ENCODE assay signal across 39 cellular contexts in the genomic region with DNA sequence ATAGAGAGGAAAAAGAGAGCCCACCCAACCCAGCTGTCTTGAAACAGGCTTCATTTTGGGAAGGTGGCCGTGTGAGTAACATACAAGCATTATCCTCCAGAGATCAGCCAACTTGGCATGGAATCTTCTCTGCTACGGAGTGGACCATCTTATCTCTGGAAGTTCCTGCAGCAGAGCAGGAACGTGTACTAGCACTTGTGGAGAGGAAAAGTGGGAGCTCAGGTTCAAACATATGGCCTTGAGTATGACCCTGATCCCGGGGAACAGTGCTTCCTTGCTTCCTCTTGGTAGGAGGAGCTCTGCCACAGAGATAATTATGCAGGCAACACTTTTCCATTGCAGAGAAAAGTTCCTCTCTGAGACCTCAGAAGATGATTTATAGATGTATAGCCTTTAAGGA.
"Had no signal": no experiment of that assay in that cellular context is flagged by ENCODE, and none has a peak within 500 bp of the region (broad histone marks: within the 10 kb centered on the region; RNA-seq: fewer than 3 reads in every experiment).

No MANE protein-coding gene starts in this region.

- H3K4me3 Mint-ChIP-seq: activated naive CD4-positive, alpha-beta T cell treated with anti-CD3 and anti-CD28 coated beads for 36 hours; activated naive CD4-positive, alpha-beta T cell treated with anti-CD3 and anti-CD28 coated beads, Interleukin-2, amount 50 U/mL, for 24 hours; activated naive CD8-positive, alpha-beta T cell; activated naive CD8-positive, alpha-beta T cell treated with anti-CD3 and anti-CD28 coated beads for 36 hours; activated naive CD8-positive, alpha-beta T cell treated with anti-CD3 and anti-CD28 coated beads, Interleukin-2, amount 10 ng/mL, durations not matched to agents 7 days and 5 days; activated naive CD8-positive, alpha-beta T cell treated with anti-CD3 and anti-CD28 coated beads, Interleukin-2, amount 50 U/mL, for 24 hours; activated T-cell treated with anti-CD3 and anti-CD28 coated beads, Interleukin-2, amount 50 U/mL, for 24 hours; activated T-cell treated with anti-CD3 and anti-CD28 coated beads, Interleukin-2, amount 50 U/mL, for 4 hours; activated T-cell treated with anti-CD3 and anti-CD28 coated beads, Interleukin-2, amount 50 U/mL, for 72 hours; activated T-helper 1 cell treated with anti-CD3 and anti-CD28 coated beads, Interleukin-12 subunit alpha, Interleukin-12 subunit beta, Interleukin-2, Interleukin-4 antibody, amounts not matched to agents 30 ng/mL and 10 ng/mL and 1 ng/mL, durations not matched to agents 14 hours and 24 hours and 36 hours; activated T-helper 17 cell treated with anti-CD3 and anti-CD28 coated beads, Interleukin-2, amount 50 U/mL, for 72 hours; brain; central memory CD8-positive, alpha-beta T cell had no signal

- H3K36me3 ChIP-seq: adrenal gland, ascending aorta, brain microvascular endothelial cell, breast epithelium, cardiac muscle cell had no signal

- H3K27ac Mint-ChIP-seq: activated naive CD4-positive, alpha-beta T cell treated with anti-CD3 and anti-CD28 coated beads for 36 hours; activated naive CD4-positive, alpha-beta T cell treated with anti-CD3 and anti-CD28 coated beads, Interleukin-2, amount 50 U/mL, for 24 hours; activated naive CD4-positive, alpha-beta T cell treated with anti-CD3 and anti-CD28 coated beads, Interleukin-2, amount 50 U/mL, for 72 hours; activated naive CD8-positive, alpha-beta T cell; activated naive CD8-positive, alpha-beta T cell treated with anti-CD3 and anti-CD28 coated beads for 36 hours; activated naive CD8-positive, alpha-beta T cell treated with anti-CD3 and anti-CD28 coated beads, Interleukin-2, amount 10 ng/mL, durations not matched to agents 7 days and 5 days; activated naive CD8-positive, alpha-beta T cell treated with anti-CD3 and anti-CD28 coated beads, Interleukin-2, amount 50 U/mL, for 24 hours; activated T-cell treated with anti-CD3 and anti-CD28 coated beads, Interleukin-2, amount 50 U/mL, for 24 hours; activated T-cell treated with anti-CD3 and anti-CD28 coated beads, Interleukin-2, amount 50 U/mL, for 72 hours; activated T-helper 1 cell treated with anti-CD3 and anti-CD28 coated beads, Interleukin-12 subunit alpha, Interleukin-12 subunit beta, Interleukin-2, Interleukin-4 antibody, amounts not matched to agents 30 ng/mL and 10 ng/mL and 1 ng/mL, durations not matched to agents 14 hours and 24 hours and 36 hours; activated T-helper 17 cell treated with anti-CD3 and anti-CD28 coated beads, Interleukin-2, amount 50 U/mL, for 72 hours; activated T-helper 2 cell treated with anti-CD3 and anti-CD28 coated beads, Interferon-gamma antibody, Interleukin-2, Interleukin-4, amounts not matched to agents 10 μg/mL and 5 μg/mL and 100 μg/mL, durations not matched to agents 14 hours and 24 hours and 36 hours; brain had no signal

- H3K27me3 ChIP-seq: adrenal gland, ascending aorta, body of pancreas, brain microvascular endothelial cell, breast epithelium, cardiac muscle cell had no signal

- H3K9me3 Mint-ChIP-seq: activated naive CD4-positive, alpha-beta T cell treated with anti-CD3 and anti-CD28 coated beads for 36 hours; activated naive CD4-positive, alpha-beta T cell treated with anti-CD3 and anti-CD28 coated beads, Interleukin-2, amount 50 U/mL, for 72 hours; activated T-cell treated with anti-CD3 and anti-CD28 coated beads, Interleukin-2, amount 50 U/mL, for 24 hours; activated T-cell treated with anti-CD3 and anti-CD28 coated beads, Interleukin-2, amount 50 U/mL, for 4 hours; activated T-cell treated with anti-CD3 and anti-CD28 coated beads, Interleukin-2, amount 50 U/mL, for 72 hours; activated T-helper 17 cell treated with anti-CD3 and anti-CD28 coated beads, Interleukin-2, amount 50 U/mL, for 72 hours; activated T-helper 2 cell treated with anti-CD3 and anti-CD28 coated beads, Interferon-gamma antibody, Interleukin-2, Interleukin-4, amounts not matched to agents 10 μg/mL and 5 μg/mL and 100 μg/mL, durations not matched to agents 14 hours and 24 hours and 36 hours had no signal

- H3K27me3 Mint-ChIP-seq: activated naive CD8-positive, alpha-beta T cell; activated naive CD8-positive, alpha-beta T cell treated with anti-CD3 and anti-CD28 coated beads for 36 hours; activated naive CD8-positive, alpha-beta T cell treated with anti-CD3 and anti-CD28 coated beads, Interleukin-2, amount 10 ng/mL, durations not matched to agents 7 days and 5 days; activated naive CD8-positive, alpha-beta T cell treated with anti-CD3 and anti-CD28 coated beads, Interleukin-2, amount 50 U/mL, for 24 hours; brain; central memory CD8-positive, alpha-beta T cell had no signal

- H3K36me3 Mint-ChIP-seq: activated naive CD4-positive, alpha-beta T cell treated with anti-CD3 and anti-CD28 coated beads, Interleukin-2, amount 50 U/mL, for 24 hours; activated naive CD4-positive, alpha-beta T cell treated with anti-CD3 and anti-CD28 coated beads, Interleukin-2, amount 50 U/mL, for 72 hours; activated naive CD8-positive, alpha-beta T cell; activated naive CD8-positive, alpha-beta T cell treated with anti-CD3 and anti-CD28 coated beads, Interleukin-2, amount 10 ng/mL, durations not matched to agents 7 days and 5 days; brain had no signal

- ATAC-seq: activated naive CD4-positive, alpha-beta T cell treated with anti-CD3 and anti-CD28 coated beads, Interleukin-2, amount 50 U/mL, for 72 hours; activated naive CD8-positive, alpha-beta T cell treated with anti-CD3 and anti-CD28 coated beads, Interleukin-2, amount 50 U/mL, for 24 hours; activated T-cell treated with anti-CD3 and anti-CD28 coated beads, Interleukin-2, amount 50 U/mL, for 4 hours; activated T-cell treated with anti-CD3 and anti-CD28 coated beads, Interleukin-2, amount 50 U/mL, for 72 hours; activated T-helper 17 cell treated with anti-CD3 and anti-CD28 coated beads, Interleukin-2, amount 50 U/mL, for 72 hours; body of pancreas had no signal

- H3K4me1 Mint-ChIP-seq: activated naive CD4-positive, alpha-beta T cell treated with anti-CD3 and anti-CD28 coated beads, Interleukin-2, amount 50 U/mL, for 24 hours; activated naive CD8-positive, alpha-beta T cell treated with anti-CD3 and anti-CD28 coated beads for 36 hours; activated naive CD8-positive, alpha-beta T cell treated with anti-CD3 and anti-CD28 coated beads, Interleukin-2, amount 10 ng/mL, durations not matched to agents 7 days and 5 days; activated naive CD8-positive, alpha-beta T cell treated with anti-CD3 and anti-CD28 coated beads, Interleukin-2, amount 50 U/mL, for 24 hours; activated T-helper 17 cell treated with anti-CD3 and anti-CD28 coated beads, Interleukin-2, amount 50 U/mL, for 72 hours; brain; central memory CD8-positive, alpha-beta T cell had no signal

- DNase-seq: activated effector memory CD4-positive, alpha-beta T cell treated with anti-CD3 and anti-CD28 coated beads, Interleukin-2, amount 50 U/mL, for 16 hours; activated effector memory CD4-positive, alpha-beta T cell treated with Interleukin-2 at 50 U/mL for 16 hours; activated gamma-delta T cell; activated gamma-delta T cell treated with Interleukin-2 at 50 U/mL for 16 hours; activated naive CD4-positive, alpha-beta T cell; activated naive CD4-positive, alpha-beta T cell treated with anti-CD3 and anti-CD28 coated beads for 36 hours; activated naive CD4-positive, alpha-beta T cell treated with anti-CD3 and anti-CD28 coated beads, Interleukin-2, amount 50 U/mL, for 16 hours; activated naive CD4-positive, alpha-beta T cell treated with Interleukin-2 at 50 U/mL for 16 hours; activated naive CD8-positive, alpha-beta T cell treated with anti-CD3 and anti-CD28 coated beads for 36 hours; activated naive CD8-positive, alpha-beta T cell treated with anti-CD3 and anti-CD28 coated beads, Interleukin-2, amount 10 ng/mL, durations not matched to agents 7 days and 5 days; activated naive CD8-positive, alpha-beta T cell treated with anti-CD3 and anti-CD28 coated beads, Interleukin-2, amount 50 U/mL, for 24 hours; activated T-cell treated with anti-CD3 and anti-CD28 coated beads, Interleukin-2, amount 50 U/mL, for 24 hours; activated T-cell treated with anti-CD3 and anti-CD28 coated beads, Interleukin-2, amount 50 U/mL, for 4 hours; activated T-cell treated with anti-CD3 and anti-CD28 coated beads, Interleukin-2, amount 50 U/mL, for 48 hours; activated T-cell treated with anti-CD3 and anti-CD28 coated beads, Interleukin-2, amount 50 U/mL, for 72 hours; adrenal gland; amniotic stem cell; amygdala; anterior cingulate cortex; aorta; body of pancreas; brain microvascular endothelial cell; caudate nucleus; central memory CD4-positive, alpha-beta T cell; cerebellar nuclear complex had no signal

- H3K27ac ChIP-seq: adrenal gland, ascending aorta, body of pancreas, brain microvascular endothelial cell, breast epithelium, cardiac muscle cell had no signal

- FAIRE-seq: astrocyte, bronchial epithelial cell, colon had no signal

- H3K9me3 ChIP-seq: adrenal gland, ascending aorta, body of pancreas had no signal

- H3K4me3 ChIP-seq: adrenal gland, ascending aorta, body of pancreas, breast epithelium, cardiac muscle cell had no signal

- H3K4me1 ChIP-seq: adrenal gland, ascending aorta, body of pancreas, breast epithelium had no signal
